In genomic region chr19:39212377-39212742, GRCh38 we compare ENCODE assay signal across 8 cellular contexts. TPM values are rescaled to one million over a fixed set of nuclear protein-coding genes. Genes with fewer than 3 reads are reported as not detected.
DNase-seq lines count a peak whose midpoint lies in the region; ATAC-seq and TF ChIP-seq lines count a peak whose summit lies in the region.

No MANE protein-coding gene starts in this region.

- no peak overlapping the region for H2BK5ac ChIP-seq in IMR-90 (ENCODE audit: low read depth, low read length, poor library complexity, severe bottlenecking)

- H3K27me3 Mint-ChIP-seq in activated CD4-positive, alpha-beta T cell treated with anti-CD3 and anti-CD28 coated beads for 36 hours: peaks cover 9% of the 10 kb centered on the region
- peaks cover 23% of the 10 kb centered on the region for H3K27me3 Mint-ChIP-seq in endodermal cell (ENCODE audit: insufficient read depth)

- no peak overlapping the region for H3K4me2 ChIP-seq in IMR-90 (ENCODE audit: low read depth, low read length)

- peak; percentile 58 for TF ChIP-seq RAD21 in IMR-90 (IDR thresholded peaks at IDR 0.05; ENCODE audit: low read length)

- H3K9me3 ChIP-seq in IMR-90 (ENCODE audit: control insufficient read depth, insufficient read depth, low read length) (peaks cover 5% of the 10 kb centered on the region), endodermal cell (ENCODE audit: control insufficient read depth, low read length) (peaks cover 5% of the 10 kb centered on the region), tibial artery (peaks cover 0 to 18% (median 15%) of the 10 kb centered on the region in 3 donors)

- no peak overlapping the region for H3K4ac ChIP-seq in IMR-90 (ENCODE audit: low read depth, low read length)

- intact Hi-C loops in IMR-90 (cut with micrococcal nuclease) (loop anchor here (2.0 to 10.0 kb wide), 2 partner anchors 72 to 116 kb away; no protein-coding TSS in a partner anchor), tibial artery (cut with DNase I; ENCODE audit: low total_unique reads) (no loop called here)
- intact Hi-C loops in activated CD4-positive, alpha-beta T cell treated with anti-CD3 and anti-CD28 coated beads for 36 hours (cut with DNase I, micrococcal nuclease): loop anchor here (1.0 to 5.0 kb wide), 4 partner anchors 116 to 320 kb away; partner anchors contain the start of genes PLEKHG2 (in 2 of the 2) and EID2B (in 1 of the 2)

- in situ Hi-C loops in IMR-90 (cut with MboI; ENCODE audit: low sequenced_read_pairs): loop anchor here (25.0 kb wide), 1 partner anchor 750 kb away; no protein-coding TSS in a partner anchor

- H3K56ac ChIP-seq in IMR-90 (ENCODE audit: extremely low read depth, insufficient read depth, low read length): no peak overlapping the region

- H2BK20ac ChIP-seq in IMR-90 (ENCODE audit: low read depth, low read length): no peak overlapping the region

- H4K8ac ChIP-seq in IMR-90 (ENCODE audit: low read depth in 2 of 2, low read length in 2 of 2): no peak overlapping the region

- H4K20me1 ChIP-seq in IMR-90 (ENCODE audit: insufficient read depth, low read length): no peaks in the 10 kb centered on the region

- H3K4me3 Mint-ChIP-seq in activated CD4-positive, alpha-beta T cell treated with anti-CD3 and anti-CD28 coated beads for 36 hours: no peak overlapping the region
- H3K4me3 Mint-ChIP-seq in endodermal cell: no peak overlapping the region

- H4K91ac ChIP-seq in IMR-90 (ENCODE audit: insufficient read depth, low read depth, low read length): no peak overlapping the region

- no peaks in the 10 kb centered on the region for H3K4me1 Mint-ChIP-seq in activated CD4-positive, alpha-beta T cell treated with anti-CD3 and anti-CD28 coated beads for 36 hours
- H3K4me1 Mint-ChIP-seq in endodermal cell: no peaks in the 10 kb centered on the region

- DNase-seq in AG10803 (ENCODE audit: low read depth): no peak
- DNase-seq in IMR-90: no peak
- peak; percentile 86 for DNase-seq in activated CD4-positive, alpha-beta T cell treated with anti-CD3 and anti-CD28 coated beads for 36 hours
- DNase-seq in endodermal cell: peak; percentile 86
- peak; percentile 30 to 56 for DNase-seq in stimulated activated CD4-positive, alpha-beta T cell treated with anti-CD3 and anti-CD28 coated beads, Interleukin-15, amount 100 ng/mL, for 48 hours (ENCODE audit: low read depth in 2 of 2)
- DNase-seq in tibial artery: no peak
- DNase-seq in C1 segment of cervical spinal cord (lab: John Stamatoyannopoulos, UW): no peak

- TF ChIP-seq CTCF in AG10803 (conservative IDR thresholded peaks at IDR 0.05; ENCODE audit: low read length): peak; percentile 35
- peak; percentile 32; the same call in 1 of the 2 replicates for TF ChIP-seq CTCF in IMR-90 (conservative IDR thresholded peaks at IDR 0.05; ENCODE audit: low read depth, low read length)
- peak; percentile 76 for TF ChIP-seq CTCF in endodermal cell (conservative IDR thresholded peaks at IDR 0.05)
- no peak for TF ChIP-seq CTCF in tibial artery (IDR thresholded peaks at IDR 0.05)

- no TSS peak for BruUV-seq in IMR-90 (replicated peaks; lab: Mats Ljungman, UMichigan)

- dilution Hi-C loops in IMR-90 (cut with HindIII; ENCODE audit: low sequenced_read_pairs, unreplicated experiment): no loop called here

- H3K14ac ChIP-seq in IMR-90 (replicated peaks; ENCODE audit: low read depth, low read length): no peak overlapping the region

- no peaks in the 10 kb centered on the region for H3K36me3 ChIP-seq in IMR-90 (ENCODE audit: control insufficient read depth, insufficient read depth, low read length)
- H3K36me3 ChIP-seq in endodermal cell (ENCODE audit: control insufficient read depth, insufficient read depth, low read length): no peaks in the 10 kb centered on the region
- no peaks in the 10 kb centered on the region for H3K36me3 ChIP-seq in tibial artery

- no peaks in the 10 kb centered on the region for H3K9me3 Mint-ChIP-seq in activated CD4-positive, alpha-beta T cell treated with anti-CD3 and anti-CD28 coated beads for 36 hours (ENCODE audit: low read depth)
- H3K9me3 Mint-ChIP-seq in endodermal cell: peaks cover 12% of the 10 kb centered on the region

- no peak overlapping the region for H2AK9ac ChIP-seq in IMR-90 (replicated peaks; ENCODE audit: low read depth, low read length, poor library complexity)

- no peak overlapping the region for H3K18ac ChIP-seq in IMR-90 (ENCODE audit: low read depth, low read length)

- peaks cover 16% of the 10 kb centered on the region for H3K27me3 ChIP-seq in IMR-90 (ENCODE audit: control insufficient read depth, insufficient read depth, low read length)
- H3K27me3 ChIP-seq in endodermal cell (ENCODE audit: control insufficient read depth, insufficient read depth, low read length, poor library complexity, severe bottlenecking): no peaks in the 10 kb centered on the region
- peaks cover 0 to 41% of the 10 kb centered on the region in 2 donors for H3K27me3 ChIP-seq in tibial artery

- no peak overlapping the region for H3K27ac ChIP-seq in IMR-90 (ENCODE audit: insufficient read depth, low read length)
- H3K27ac ChIP-seq in endodermal cell (ENCODE audit: low read depth, low read length): no peak overlapping the region
- no peak overlapping the region for H3K27ac ChIP-seq in tibial artery

- no CpG with 5 or more reads among the region's 8 CpGs for WGBS in IMR-90 (ENCODE audit: extremely low coverage in 2 of 2, insufficient read length in 1 of 2), 2 experiments
- WGBS in endodermal cell (ENCODE audit: insufficient coverage in 1 of 2, insufficient read length in 1 of 2), 2 experiments: 24 to 28% methylated on average over 5 to 7 of the region's 8 CpGs

- H3K9ac ChIP-seq in IMR-90 (ENCODE audit: low read depth, low read length) (no peak overlapping the region), endodermal cell (ENCODE audit: extremely low read depth, low read length, poor library complexity, severe bottlenecking) (no peak overlapping the region)

- no peak overlapping the region for H3K27ac Mint-ChIP-seq in activated CD4-positive, alpha-beta T cell treated with anti-CD3 and anti-CD28 coated beads for 36 hours
- H3K27ac Mint-ChIP-seq in endodermal cell: no peak overlapping the region

- H3K4me1 ChIP-seq in IMR-90 (ENCODE audit: control insufficient read depth, insufficient read depth, low read length): no peaks in the 10 kb centered on the region
- H3K4me1 ChIP-seq in endodermal cell (ENCODE audit: control insufficient read depth, insufficient read depth, low read length): no peaks in the 10 kb centered on the region
- no peaks in the 10 kb centered on the region for H3K4me1 ChIP-seq in tibial artery

- no peak overlapping the region for H2AK5ac ChIP-seq in IMR-90 (ENCODE audit: low read depth, low read length)

- H3K4me3 ChIP-seq in AG10803 (ENCODE audit: low read length) (no peak overlapping the region), IMR-90 (ENCODE audit: insufficient read depth, low read depth, low read length) (no peak overlapping the region), endodermal cell (ENCODE audit: low read length) (no peak overlapping the region), tibial artery (no peak overlapping the region)

- CTCF ChIA-PET in IMR-90 (lab: Yijun Ruan, JAX): no interaction called here
- CTCF ChIA-PET in activated CD4-positive, alpha-beta T cell treated with anti-CD3 and anti-CD28 coated beads for 36 hours (lab: Charles Lee): interaction anchor here (1.0 to 4.3 kb wide), 4 partner anchors 11 to 186 kb away, joined by 3 to 15 read pairs (median 5); no protein-coding TSS in a partner anchor

- no peaks in the 10 kb centered on the region for H3K9me1 ChIP-seq in IMR-90 (ENCODE audit: insufficient read depth, low read length)

- POLR2A ChIA-PET in IMR-90 (lab: Charles Lee; ENCODE audit: unreplicated experiment): no interaction called here
- POLR2A ChIA-PET in activated CD4-positive, alpha-beta T cell treated with anti-CD3 and anti-CD28 coated beads for 36 hours (lab: Charles Lee): interaction anchor here (0.7 kb wide), 1 partner anchor 214 kb away, joined by 4 read pairs; no protein-coding TSS in a partner anchor

- no peak overlapping the region for H2BK120ac ChIP-seq in IMR-90 (ENCODE audit: low read depth, low read length)

- H4K5ac ChIP-seq in IMR-90 (ENCODE audit: low read depth, low read length): no peak overlapping the region

- ATAC-seq in IMR-90 (ENCODE audit: low read depth): peak; percentile 64
- peak; percentile 100 for ATAC-seq in activated CD4-positive, alpha-beta T cell treated with anti-CD3 and anti-CD28 coated beads for 36 hours
- ATAC-seq in HG02885 (IDR thresholded peaks at IDR 0.05; ENCODE audit: poor library complexity, unreplicated experiment): no peak

- H2BK15ac ChIP-seq in IMR-90 (ENCODE audit: low read depth, low read length): no peak overlapping the region

- TF ChIP-seq POLR2A in IMR-90 (IDR thresholded peaks at IDR 0.05; ENCODE audit: low read depth, low read length): no peak

- H3K36me3 Mint-ChIP-seq in activated CD4-positive, alpha-beta T cell treated with anti-CD3 and anti-CD28 coated beads for 36 hours (ENCODE audit: low read depth): no peaks in the 10 kb centered on the region
- no peaks in the 10 kb centered on the region for H3K36me3 Mint-ChIP-seq in endodermal cell (ENCODE audit: low read depth)

- no peaks in the 10 kb centered on the region for H3K79me1 ChIP-seq in IMR-90 (ENCODE audit: low read depth in 1 of 2, low read length in 2 of 2)

- no peak overlapping the region for H3K23ac ChIP-seq in IMR-90 (ENCODE audit: low read depth, low read length)

- H2AFZ ChIP-seq in IMR-90 (replicated peaks; ENCODE audit: low read length, poor library complexity): no peak overlapping the region

RNA-seq across cellular contexts. Expression of gene SYCN, which starts 8.3 kb away (rescaled TPM):
- total RNA-seq in IMR-90 (2012; rRNA removed): not detected in 2 replicates
- polyA plus RNA-seq in IMR-90 (2012; rRNA removed): not detected in 2 replicates
- not detected in 2 replicates for polyA plus RNA-seq in IMR-90 (2012; cell fraction: cytosol; rRNA removed)
- polyA plus RNA-seq in IMR-90 (2012; cell fraction: nucleus; rRNA removed; ENCODE audit: low replicate concordance): not detected in 2 replicates
- total RNA-seq in activated CD4-positive, alpha-beta T cell treated with anti-CD3 and anti-CD28 coated beads for 36 hours: not detected
- not detected for total RNA-seq in endodermal cell
- polyA plus RNA-seq in endodermal cell (2013, experiment 1 of 2): not detected
- polyA plus RNA-seq in endodermal cell (2013, experiment 2 of 2): not detected

RNA-seq across cellular contexts. Expression of gene NCCRP1, which starts 15.6 kb away (rescaled TPM):
- total RNA-seq in IMR-90 (2012; rRNA removed) (not detected in 2 replicates), endodermal cell (under 1 TPM; 0.40 to 0.53 TPM)
- polyA plus RNA-seq in IMR-90 (2012; rRNA removed): not detected in 2 replicates
- not detected in 2 replicates for polyA plus RNA-seq in IMR-90 (2012; cell fraction: cytosol; rRNA removed)
- 0.02 and 0.03 TPM in 2 replicates for polyA plus RNA-seq in IMR-90 (2012; cell fraction: nucleus; rRNA removed; ENCODE audit: low replicate concordance)
- total RNA-seq in activated CD4-positive, alpha-beta T cell treated with anti-CD3 and anti-CD28 coated beads for 36 hours: not detected
- polyA plus RNA-seq in endodermal cell (2013, experiment 1 of 2): 0.71 TPM
- polyA plus RNA-seq in endodermal cell (2013, experiment 2 of 2): 1.2 TPM

RNA-seq across cellular contexts. Expression of gene IFNL3, which starts 32.4 kb away (rescaled TPM):
- total RNA-seq in IMR-90 (2012; rRNA removed): not detected in 2 replicates
- polyA plus RNA-seq in IMR-90 (2012; rRNA removed): not detected in 2 replicates
- polyA plus RNA-seq in IMR-90 (2012; cell fraction: cytosol; rRNA removed): not detected in 2 replicates
- polyA plus RNA-seq in IMR-90 (2012; cell fraction: nucleus; rRNA removed; ENCODE audit: low replicate concordance): not detected in 2 replicates
- total RNA-seq in activated CD4-positive, alpha-beta T cell treated with anti-CD3 and anti-CD28 coated beads for 36 hours: under 1 TPM; 0.34 to 0.53 TPM
- not detected for total RNA-seq in endodermal cell
- polyA plus RNA-seq in endodermal cell (2013, experiment 1 of 2): not detected
- polyA plus RNA-seq in endodermal cell (2013, experiment 2 of 2): not detected

RNA-seq across cellular contexts. Expression of gene IFNL4, which starts 36.3 kb away (rescaled TPM):
- total RNA-seq in IMR-90 (2012; rRNA removed) (not detected in 2 replicates), endodermal cell (not detected)
- not detected in 2 replicates for polyA plus RNA-seq in IMR-90 (2012; rRNA removed)
- not detected in 2 replicates for polyA plus RNA-seq in IMR-90 (2012; cell fraction: cytosol; rRNA removed)
- polyA plus RNA-seq in IMR-90 (2012; cell fraction: nucleus; rRNA removed; ENCODE audit: low replicate concordance): not detected in 2 replicates
- not detected for total RNA-seq in activated CD4-positive, alpha-beta T cell treated with anti-CD3 and anti-CD28 coated beads for 36 hours
- polyA plus RNA-seq in endodermal cell (2013, experiment 1 of 2): not detected
- not detected for polyA plus RNA-seq in endodermal cell (2013, experiment 2 of 2)

RNA-seq across cellular contexts. Expression of gene IFNL2, which starts 55.8 kb away (rescaled TPM):
- total RNA-seq in IMR-90 (2012; rRNA removed) (not detected in 2 replicates), endodermal cell (not detected)
- polyA plus RNA-seq in IMR-90 (2012; rRNA removed): not detected in 2 replicates
- polyA plus RNA-seq in IMR-90 (2012; cell fraction: cytosol; rRNA removed): not detected in 2 replicates
- polyA plus RNA-seq in IMR-90 (2012; cell fraction: nucleus; rRNA removed; ENCODE audit: low replicate concordance): not detected in 2 replicates
- not detected for total RNA-seq in activated CD4-positive, alpha-beta T cell treated with anti-CD3 and anti-CD28 coated beads for 36 hours
- not detected for polyA plus RNA-seq in endodermal cell (2013, experiment 1 of 2)
- not detected for polyA plus RNA-seq in endodermal cell (2013, experiment 2 of 2)

Comparison
In these comparisons a context has a peak if more than half of its experiments do, and no peak if none do; other contexts are left out.
1. DNase-seq: peak in activated CD4-positive, alpha-beta T cell treated with anti-CD3 and anti-CD28 coated beads for 36 hours (single experiment), endodermal cell (single experiment) and stimulated activated CD4-positive, alpha-beta T cell treated with anti-CD3 and anti-CD28 coated beads, Interleukin-15, amount 100 ng/mL, for 48 hours (2 of 2); none in AG10803 (single experiment), IMR-90 (single experiment), tibial artery (0 of 2) and C1 segment of cervical spinal cord (0 of 14).
2. CTCF ChIP-seq: peak in AG10803 (single experiment), IMR-90 (single experiment) and endodermal cell (single experiment); none in tibial artery (0 of 2).